1 cellular context compared by ENCODE assay signal in genomic region chr12:96360550-96360949, GRCh38.
TF ChIP-seq lines count a peak whose summit lies in the region.

No MANE protein-coding gene starts in this region.

TF ChIP-seq in A549, 52 proteins besides CTCF, POLR2A, EP300 and RAD21 (continued from another document):
- no peak for TF ChIP-seq CBX2 (IDR thresholded peaks at IDR 0.05; ENCODE audit: borderline replicate concordance, low read depth)
- no peak for TF ChIP-seq JUNB (IDR thresholded peaks at IDR 0.05)
- TF ChIP-seq RCOR1 (IDR thresholded peaks at IDR 0.05; ENCODE audit: low read depth, low read length): no peak
- no peak for TF ChIP-seq USF2 (IDR thresholded peaks at IDR 0.05)
- TF ChIP-seq RFX5 (IDR thresholded peaks at IDR 0.05): no peak
- no peak for TF ChIP-seq TFCP2L1 (CRISPR knock-in tag; IDR thresholded peaks at IDR 0.05)
- TF ChIP-seq CEBPB (IDR thresholded peaks at IDR 0.05): no peak
